ENCODE assay signal across 9 cellular contexts in the genomic region with DNA sequence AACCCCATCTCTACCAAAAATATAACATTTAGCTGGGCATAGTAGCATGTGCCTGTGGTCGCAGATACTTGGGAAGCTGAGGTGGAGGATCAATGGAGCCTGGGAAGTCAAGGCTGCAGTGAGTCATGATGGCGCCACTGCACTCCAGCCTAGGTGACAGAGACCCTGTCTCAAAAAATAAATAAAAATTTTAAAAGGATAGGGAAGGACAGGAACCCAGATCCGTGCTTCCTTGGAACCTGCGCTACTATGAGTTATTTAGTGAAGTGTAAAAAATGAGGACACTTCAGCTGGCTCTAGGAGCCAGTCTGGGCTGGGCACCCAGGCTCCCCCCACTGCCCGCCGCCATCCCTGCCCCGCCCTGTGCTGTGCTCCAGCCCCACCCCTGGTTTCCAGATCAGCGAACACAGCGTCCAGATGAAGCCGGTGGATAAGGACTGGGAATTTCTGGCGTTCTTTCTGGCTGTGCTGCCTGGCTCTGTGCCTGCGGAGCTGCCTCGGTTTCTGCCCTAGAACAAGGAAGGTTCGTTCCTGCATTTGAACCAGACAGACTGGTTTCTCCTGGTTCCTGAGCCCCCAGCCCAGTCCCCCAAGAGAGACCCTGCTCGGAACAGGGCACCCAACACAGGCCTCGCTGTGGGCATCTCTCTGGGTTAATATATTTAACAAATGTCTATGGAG. TPM values are rescaled to one million over a fixed set of nuclear protein-coding genes. Genes with fewer than 3 reads are reported as not detected.
DNase-seq lines count a peak whose midpoint lies in the region; ATAC-seq, FAIRE-seq and TF ChIP-seq lines count a peak whose summit lies in the region.
"Had no signal": no experiment of that assay in that cellular context is flagged by ENCODE, and none has a peak within 500 bp of the region (broad histone marks: within the 10 kb centered on the region; RNA-seq: fewer than 3 reads in every experiment).

No MANE protein-coding gene starts in this region.

- WGBS in K562 (ENCODE audit: insufficient coverage, low coverage, missing lambda C conversion rate) = 28% methylated on average over 16 of the region's 16 CpGs
- WGBS in transverse colon (ENCODE audit: low coverage in 1 of 2), 2 donors = 39 to 47% methylated on average over 3 to 16 of the region's 16 CpGs

- no peaks in the 10 kb centered on the region for H3K9me1 ChIP-seq in K562 (ENCODE audit: control insufficient read depth, insufficient read depth, low read length)

- BruUV-seq in K562 (replicated peaks; lab: Mats Ljungman, UMichigan) = no TSS peak

- no peak for TF ChIP-seq CTCF in K562 (IDR thresholded peaks at IDR 0.05 in 2 of 3, conservative IDR thresholded peaks at IDR 0.05 in 1 of 3; ENCODE audit: insufficient read depth in 2 of 3, low read depth in 1 of 3, low read length in 3 of 3)
- no peak for TF ChIP-seq CTCF in left lung (IDR thresholded peaks at IDR 0.05)
- TF ChIP-seq CTCF in transverse colon (IDR thresholded peaks at IDR 0.05) = no peak
- TF ChIP-seq CTCF in endothelial cell (IDR thresholded peaks at IDR 0.05; ENCODE audit: unreplicated experiment) = no peak

- H3K4me1 Mint-ChIP-seq in activated CD4-positive, alpha-beta T cell treated with anti-CD3 and anti-CD28 coated beads for 36 hours = peaks cover 46% of the 10 kb centered on the region
- H3K4me1 Mint-ChIP-seq in endothelial cell (ENCODE audit: unreplicated experiment) = peaks cover 6% of the 10 kb centered on the region

- no peaks in the 10 kb centered on the region for H3K27me3 Mint-ChIP-seq in activated CD4-positive, alpha-beta T cell treated with anti-CD3 and anti-CD28 coated beads for 36 hours
- peaks cover 2% of the 10 kb centered on the region for H3K27me3 Mint-ChIP-seq in endothelial cell (ENCODE audit: unreplicated experiment)

- TF ChIP-seq EP300 in K562 (IDR thresholded peaks at IDR 0.05; ENCODE audit: low read length) (no peak; the same call in 1 of the 2 replicates), transverse colon (IDR thresholded peaks at IDR 0.05; ENCODE audit: low read depth) (no peak)

- peak overlapping the region; percentile 9 to 84; a peak in 3 of 4 replicates for H3K9ac ChIP-seq in K562 (ENCODE audit: insufficient read depth in 1 of 2, low read depth in 2 of 2, low read length in 2 of 2)

- H3K79me2 ChIP-seq in K562 (ENCODE audit: control insufficient read depth, insufficient read depth, low read length) = no peaks in the 10 kb centered on the region

- H3K36me3 ChIP-seq in K562 (ENCODE audit: control insufficient read depth, insufficient read depth, low read length) = no peaks in the 10 kb centered on the region
- H3K36me3 ChIP-seq in left lung = no peaks in the 10 kb centered on the region
- no peaks in the 10 kb centered on the region for H3K36me3 ChIP-seq in transverse colon

- CTCF ChIA-PET in activated CD4-positive, alpha-beta T cell treated with anti-CD3 and anti-CD28 coated beads for 36 hours (lab: Charles Lee) = interaction anchor here (0.7 kb wide), 1 partner anchor 14 kb away, joined by 3 read pairs; no protein-coding TSS in a partner anchor
- CTCF ChIA-PET in K562 (lab: Yijun Ruan, JAX; ENCODE audit: low intra/inter-chr PET ratio) = no interaction called here

- H3K4me2 ChIP-seq in K562 (ENCODE audit: insufficient read depth, low read length) = peak overlapping the region; percentile 42

- no peaks in the 10 kb centered on the region for H3K9me3 Mint-ChIP-seq in activated CD4-positive, alpha-beta T cell treated with anti-CD3 and anti-CD28 coated beads for 36 hours (ENCODE audit: low read depth)
- no peaks in the 10 kb centered on the region for H3K9me3 Mint-ChIP-seq in endothelial cell (ENCODE audit: unreplicated experiment)
- H3K9me3 Mint-ChIP-seq: dendritic cell treated with granulocyte-macrophage colony-stimulating factor and Interleukin-4, amounts not matched to agents 40 ng/mL and 50 ng/mL, for 4 days had no signal

- H3K27ac ChIP-seq in K562 (ENCODE audit: extremely low read depth, low read depth, low read length) (no peak overlapping the region; the same call in 2 of the 3 replicates), left lung (peak overlapping the region; percentile 74 to 83), transverse colon (peak overlapping the region; percentile 57 to 75 (median 72))

- DNase-seq in activated CD4-positive, alpha-beta T cell treated with anti-CD3 and anti-CD28 coated beads for 36 hours = no peak
- DNase-seq in activated CD4-positive, alpha-beta T cell treated with anti-CD3 and anti-CD28 coated beads for 4 hours = no peak
- DNase-seq in K562 (ENCODE audit: extremely low read depth in 1 of 4, low spot score in 3 of 4) (peak; percentile 72 to 87 (median 80)), left lung (peak; percentile 85 to 88), transverse colon (peak; percentile 82), DMS53 (lab: John Stamatoyannopoulos, UW) (no peak), endothelial cell (ENCODE audit: low spot score) (no peak), NCI-H128 (lab: John Stamatoyannopoulos, UW; ENCODE audit: unreplicated experiment) (no peak)

- H3K27ac Mint-ChIP-seq in activated CD4-positive, alpha-beta T cell treated with anti-CD3 and anti-CD28 coated beads for 36 hours = peak overlapping the region; percentile 59
- H3K27ac Mint-ChIP-seq in endothelial cell (ENCODE audit: unreplicated experiment) = no peak overlapping the region

- FAIRE-seq in K562 (lab: Jason Lieb, UNC) = peak; percentile 57

- POLR2A ChIA-PET in activated CD4-positive, alpha-beta T cell treated with anti-CD3 and anti-CD28 coated beads for 36 hours (lab: Charles Lee) = no interaction called here
- POLR2A ChIA-PET in K562 (lab: Yijun Ruan, JAX) = interaction anchor here (1.3 to 1.9 kb wide), 2 partner anchors 9 to 15 kb away, joined by 6 read pairs; no protein-coding TSS in a partner anchor

- no peaks in the 10 kb centered on the region for H4K20me1 ChIP-seq in K562 (replicated peaks; ENCODE audit: control insufficient read depth, insufficient read depth, low read length)

- H3K9me3 ChIP-seq in K562 (replicated peaks; ENCODE audit: control insufficient read depth, insufficient read depth, low read depth, low read length) (no peaks in the 10 kb centered on the region), left lung (no peaks in the 10 kb centered on the region), transverse colon (no peaks in the 10 kb centered on the region)

- ATAC-seq in activated CD4-positive, alpha-beta T cell treated with anti-CD3 and anti-CD28 coated beads for 36 hours = no peak
- ATAC-seq in K562 (peak; percentile 73), left lung (peak; percentile 86)

- H3K27me3 ChIP-seq in K562 (ENCODE audit: control insufficient read depth in 2 of 2, insufficient read depth in 2 of 2, low read length in 2 of 2) (no peaks in the 10 kb centered on the region), left lung (no peaks in the 10 kb centered on the region), transverse colon (no peaks in the 10 kb centered on the region)

- H3K36me3 Mint-ChIP-seq in activated CD4-positive, alpha-beta T cell treated with anti-CD3 and anti-CD28 coated beads for 36 hours (ENCODE audit: low read depth) = no peaks in the 10 kb centered on the region
- no peaks in the 10 kb centered on the region for H3K36me3 Mint-ChIP-seq in endothelial cell (ENCODE audit: low read depth, unreplicated experiment)

- peak overlapping the region; percentile 61 for H2AFZ ChIP-seq in K562 (ENCODE audit: low read depth, low read length)

- peaks cover 36 to 55% of the 10 kb centered on the region in 2 experiments for H3K4me1 ChIP-seq in K562 (replicated peaks in 1 of 2; ENCODE audit: control insufficient read depth in 2 of 2, insufficient read depth in 2 of 2, low read length in 2 of 2)
- H3K4me1 ChIP-seq in left lung = peaks cover 22 to 49% of the 10 kb centered on the region in 2 donors
- H3K4me1 ChIP-seq in transverse colon = peaks cover 8 to 43% (median 26%) of the 10 kb centered on the region in 4 donors

- no peak overlapping the region for H3K4me3 ChIP-seq in K562
- no peak overlapping the region for H3K4me3 ChIP-seq in left lung
- H3K4me3 ChIP-seq in transverse colon = no peak overlapping the region

- in situ Hi-C loops in K562 (cut with MboI) (no loop called here), transverse colon (cut with MboI; ENCODE audit: low pct_ligation_motif_present in 1 of 4, low pct_unique_long_range_greater_than_20kb in 1 of 4, low sequenced_read_pairs in 3 of 4) (no loop called here)

- TF ChIP-seq POLR2A in K562 (conservative IDR thresholded peaks at IDR 0.05) (no peak), transverse colon (IDR thresholded peaks at IDR 0.05) (peak; percentile 36)

- intact Hi-C loops in activated CD4-positive, alpha-beta T cell treated with anti-CD3 and anti-CD28 coated beads for 36 hours (cut with DNase I, micrococcal nuclease) = no loop called here
- intact Hi-C loops in K562 (cut with micrococcal nuclease) (no loop called here), left lung (cut with DNase I) (no loop called here), transverse colon (cut with DNase I; ENCODE audit: low total_unique reads) (no loop called here)

- no peak overlapping the region for H3K4me3 Mint-ChIP-seq in activated CD4-positive, alpha-beta T cell treated with anti-CD3 and anti-CD28 coated beads for 36 hours
- no peak overlapping the region for H3K4me3 Mint-ChIP-seq in endothelial cell (ENCODE audit: unreplicated experiment)
- H3K4me3 Mint-ChIP-seq: dendritic cell treated with granulocyte-macrophage colony-stimulating factor and Interleukin-4, amounts not matched to agents 40 ng/mL and 50 ng/mL, for 4 days had no signal

- no peak for TF ChIP-seq RAD21 in K562 (CRISPR knock-in tag; conservative IDR thresholded peaks at IDR 0.05 in 1 of 2, IDR thresholded peaks at IDR 0.05 in 1 of 2)

RNA-seq across cellular contexts. Expression of gene PLLP, which starts 18.5 kb away (rescaled TPM):
- under 1 TPM; 0.30 to 0.33 TPM for total RNA-seq in activated CD4-positive, alpha-beta T cell treated with anti-CD3 and anti-CD28 coated beads for 36 hours
- total RNA-seq in K562 (2011; cell fraction: chromatin; rRNA removed; ENCODE audit: low replicate concordance) = 0.44 and 0.93 TPM in 2 replicates
- total RNA-seq in K562 (2011; cell fraction: nucleolus; rRNA removed) = 0.92 and 1.3 TPM in 2 replicates
- 0.81 and 1.4 TPM in 2 replicates for total RNA-seq in K562 (2011; cell fraction: nucleoplasm; rRNA removed)
- 0.09 TPM in 1 of 2 replicates, not detected in the other for total RNA-seq in K562 (2014; rRNA removed)
- 0.11 and 0.22 TPM in 2 replicates for total RNA-seq in K562 (2014; rRNA removed; fragmentation: Illumina TruSeq; extraction: Trizol)
- 0.11 and 0.51 TPM in 2 replicates for total RNA-seq in K562 (2015; rRNA removed; fragmentation: Illumina TruSeq; extraction: Trizol)
- total RNA-seq in K562 (2021) = 0.38 and 0.42 TPM in 2 replicates
- polyA plus RNA-seq in K562 (2011; rRNA removed) = 0.96 and 1.2 TPM in 2 replicates
- 1.4 and 3.5 TPM in 2 replicates for polyA plus RNA-seq in K562 (2011; cell fraction: cytosol; rRNA removed)
- polyA plus RNA-seq in K562 (2011; cell fraction: nucleus; rRNA removed) = 0.66 and 1.1 TPM in 2 replicates
- 0.65 and 0.80 TPM in 2 replicates for polyA plus RNA-seq in K562 (2012)
- 0.25 and 0.42 TPM in 2 replicates for polyA plus RNA-seq in K562 (2014; fragmentation: Illumina TruSeq; extraction: Trizol)
- polyA plus RNA-seq in K562 (2014; fragmentation: Nextera tagmentation; extraction: Ambion mirVana) = under 1 TPM; 0.10 to 0.15 TPM
- 0.27 and 1.7 TPM in 2 replicates for polyA plus RNA-seq in K562 (2014; rRNA removed)
- polyA minus RNA-seq in K562 (2011; rRNA and poly(A)+ RNA removed) = 0.33 and 1.8 TPM in 2 replicates
- 3.1 and 4.1 TPM in 2 replicates for polyA minus RNA-seq in K562 (2011; cell fraction: cytosol; rRNA and poly(A)+ RNA removed)
- polyA minus RNA-seq in K562 (2011; cell fraction: nucleus; rRNA and poly(A)+ RNA removed) = 0.40 and 0.56 TPM in 2 replicates
- total RNA-seq in left lung = 10 to 100 TPM; 50.6 to 70.6 TPM
- total RNA-seq in transverse colon = 10 to 100 TPM in 2 of 4 donors, 1 to 10 TPM in 2; 4.4 to 13.5 (median 9.6) TPM
- total RNA-seq in endothelial cell (ENCODE audit: unreplicated experiment) = 3.3 TPM

RNA-seq across cellular contexts. Expression of gene ARL2BP, which starts 20.9 kb away (rescaled TPM):
- total RNA-seq in activated CD4-positive, alpha-beta T cell treated with anti-CD3 and anti-CD28 coated beads for 36 hours = 10 to 100 TPM in 1 of 2 experiments, 1 to 10 TPM in 1; 9.9 to 11.1 TPM
- total RNA-seq in K562 (2011; cell fraction: chromatin; rRNA removed; ENCODE audit: low replicate concordance) = 7.3 and 7.4 TPM in 2 replicates
- total RNA-seq in K562 (2011; cell fraction: nucleolus; rRNA removed) = 6.1 and 6.7 TPM in 2 replicates
- total RNA-seq in K562 (2011; cell fraction: nucleoplasm; rRNA removed) = 9.8 and 13.2 TPM in 2 replicates
- total RNA-seq in K562 (2014; rRNA removed) (24.5 and 28.0 TPM in 2 replicates), K562 (2014; rRNA removed; fragmentation: Illumina TruSeq; extraction: Trizol) (33.9 and 34.6 TPM in 2 replicates), K562 (2015; rRNA removed; fragmentation: Illumina TruSeq; extraction: Trizol) (33.2 and 36.7 TPM in 2 replicates), K562 (2021) (27.2 and 30.8 TPM in 2 replicates), left lung (10 to 100 TPM; 51.4 to 69.3 TPM), transverse colon (10 to 100 TPM; 10.3 to 39.6 (median 36.5) TPM), endothelial cell (ENCODE audit: unreplicated experiment) (46.7 TPM)
- polyA plus RNA-seq in K562 (2011; rRNA removed) (41.8 and 49.8 TPM in 2 replicates), K562 (2014; fragmentation: Illumina TruSeq; extraction: Trizol) (33.1 and 38.3 TPM in 2 replicates), K562 (2014; fragmentation: Nextera tagmentation; extraction: Ambion mirVana) (10 to 100 TPM; 16.7 to 17.1 TPM), K562 (2014; rRNA removed) (20.3 and 23.1 TPM in 2 replicates)
- 32.7 and 45.1 TPM in 2 replicates for polyA plus RNA-seq in K562 (2011; cell fraction: cytosol; rRNA removed)
- 13.7 and 20.4 TPM in 2 replicates for polyA plus RNA-seq in K562 (2011; cell fraction: nucleus; rRNA removed)
- 29.7 and 37.4 TPM in 2 replicates for polyA plus RNA-seq in K562 (2012)
- polyA minus RNA-seq in K562 (2011; rRNA and poly(A)+ RNA removed) = 37.9 and 40.7 TPM in 2 replicates
- 19.5 and 24.3 TPM in 2 replicates for polyA minus RNA-seq in K562 (2011; cell fraction: cytosol; rRNA and poly(A)+ RNA removed)
- 3.8 and 7.4 TPM in 2 replicates for polyA minus RNA-seq in K562 (2011; cell fraction: nucleus; rRNA and poly(A)+ RNA removed)

Comparison
In these comparisons a context has a peak if more than half of its experiments do, and no peak if none do; other contexts are left out.
1. DNase-seq: peak in K562 (4 of 4), left lung (2 of 2) and transverse colon (single experiment); none in activated CD4-positive, alpha-beta T cell treated with anti-CD3 and anti-CD28 coated beads for 36 hours (single experiment), activated CD4-positive, alpha-beta T cell treated with anti-CD3 and anti-CD28 coated beads for 4 hours (0 of 2), DMS53 (single experiment), endothelial cell (single experiment) and NCI-H128 (single experiment).